17 cellular contexts compared by ENCODE assay signal in genomic region chr7:106430103-106430502, GRCh38.
DNase-seq lines count a peak whose midpoint lies in the region; ATAC-seq and TF ChIP-seq lines count a peak whose summit lies in the region.
"Had no signal": no experiment of that assay in that cellular context is flagged by ENCODE, and none has a peak within 500 bp of the region (broad histone marks: within the 10 kb centered on the region; RNA-seq: fewer than 3 reads in every experiment).

No MANE protein-coding gene starts in this region.

- intact Hi-C loops in natural killer cell (cut with micrococcal nuclease) (no loop called here), psoas muscle (cut with DNase I) (no loop called here)

- peaks cover 13% of the 10 kb centered on the region for H3K9me3 Mint-ChIP-seq in natural killer cell treated with Interleukin-12 subunit alpha and Interleukin-12 subunit beta and Interleukin-15 and Interleukin-18, amount 100 ng/mL, for 72 hours
- H3K9me3 Mint-ChIP-seq in natural killer cell = no peaks in the 10 kb centered on the region
- no peaks in the 10 kb centered on the region for H3K9me3 Mint-ChIP-seq in stimulated activated memory B cell treated with anti-CD40 and anti-IgM and Interleukin-4, amounts not matched to agents 10 μg/mL and 1 μg/mL and 100 μg/mL, for 72 hours
- H3K9me3 Mint-ChIP-seq: HFFc6 had no signal

- peak overlapping the region; percentile 97 for H3K27ac Mint-ChIP-seq in natural killer cell treated with Interleukin-12 subunit alpha and Interleukin-12 subunit beta and Interleukin-15 and Interleukin-18, amount 100 ng/mL, for 72 hours
- no peak overlapping the region for H3K27ac Mint-ChIP-seq in natural killer cell
- H3K27ac Mint-ChIP-seq in stimulated activated memory B cell treated with anti-CD40 and anti-IgM and Interleukin-4, amounts not matched to agents 10 μg/mL and 1 μg/mL and 100 μg/mL, for 72 hours = no peak overlapping the region
- H3K27ac Mint-ChIP-seq: HFFc6 had no signal

- DNase-seq in DMS53 (lab: John Stamatoyannopoulos, UW) = peak; percentile 43
- DNase-seq in DMS53 treated with DMSO at 0.1 percent for 48 hours (lab: John Stamatoyannopoulos, UW; ENCODE audit: unreplicated experiment) = no peak
- no peak for DNase-seq in natural killer cell treated with Interleukin-12 subunit alpha and Interleukin-12 subunit beta and Interleukin-15 and Interleukin-18, amount 100 ng/mL, for 72 hours (ENCODE audit: low spot score)
- no peak for DNase-seq in natural killer cell
- DNase-seq in psoas muscle = no peak
- no peak for DNase-seq in cortex of kidney (lab: John Stamatoyannopoulos, UW)
- DNase-seq: HFFc6, NCI-H1048, NCI-H1436, NCI-H1930, NCI-H524, PC-3 had no signal

- no peaks in the 10 kb centered on the region for H3K36me3 ChIP-seq in psoas muscle (ENCODE audit: insufficient read depth in 1 of 2, low read depth in 1 of 2)

- H3K4me1 ChIP-seq in psoas muscle = peaks cover 28% of the 10 kb centered on the region

- TF ChIP-seq CTCF in natural killer cell (IDR thresholded peaks at IDR 0.05) (no peak), psoas muscle (IDR thresholded peaks at IDR 0.05) (no peak)

- H3K4me1 Mint-ChIP-seq in natural killer cell treated with Interleukin-12 subunit alpha and Interleukin-12 subunit beta and Interleukin-15 and Interleukin-18, amount 100 ng/mL, for 72 hours (ENCODE audit: low read depth in 2 of 2) = peaks cover 47 to 55% of the 10 kb centered on the region in 2 donors
- H3K4me1 Mint-ChIP-seq in natural killer cell = no peaks in the 10 kb centered on the region
- H3K4me1 Mint-ChIP-seq in stimulated activated memory B cell treated with anti-CD40 and anti-IgM and Interleukin-4, amounts not matched to agents 10 μg/mL and 1 μg/mL and 100 μg/mL, for 72 hours = peaks cover 14% of the 10 kb centered on the region

- no peak overlapping the region for H3K4me3 ChIP-seq in psoas muscle

- H3K27me3 Mint-ChIP-seq in natural killer cell treated with Interleukin-12 subunit alpha and Interleukin-12 subunit beta and Interleukin-15 and Interleukin-18, amount 100 ng/mL, for 72 hours = peaks cover 0 to 21% of the 10 kb centered on the region in 2 donors
- H3K27me3 Mint-ChIP-seq in natural killer cell (ENCODE audit: low read depth in 2 of 2) = peaks cover 12 to 18% of the 10 kb centered on the region in 2 donors
- H3K27me3 Mint-ChIP-seq in stimulated activated memory B cell treated with anti-CD40 and anti-IgM and Interleukin-4, amounts not matched to agents 10 μg/mL and 1 μg/mL and 100 μg/mL, for 72 hours = no peaks in the 10 kb centered on the region

- 32 to 44% (median 34%) methylated on average over 4 of the region's 4 CpGs for WGBS in psoas muscle, 3 donors

- peak overlapping the region; percentile 77 for H3K27ac ChIP-seq in psoas muscle
- H3K27ac ChIP-seq: 22Rv1, RWPE1 had no signal

- H3K27me3 ChIP-seq in psoas muscle (ENCODE audit: insufficient read depth in 3 of 3, low read length in 2 of 3) = no peaks in the 10 kb centered on the region

- H3K9me3 ChIP-seq in psoas muscle = no peaks in the 10 kb centered on the region

- ATAC-seq in natural killer cell treated with Interleukin-12 subunit alpha and Interleukin-12 subunit beta and Interleukin-15 and Interleukin-18, amount 100 ng/mL, for 72 hours = no peak
- ATAC-seq in natural killer cell (no peak), psoas muscle (peak in 3 of 4 donors; percentile 17 to 60 (median 28)), HG02938 (IDR thresholded peaks at IDR 0.05; ENCODE audit: unreplicated experiment) (no peak)
- ATAC-seq in stimulated activated memory B cell treated with anti-CD40 and anti-IgM and Interleukin-4, amounts not matched to agents 10 μg/mL and 1 μg/mL and 100 μg/mL, for 72 hours = no peak
- ATAC-seq: PC-3 had no signal

- peaks cover 24% of the 10 kb centered on the region for H3K36me3 Mint-ChIP-seq in natural killer cell treated with Interleukin-12 subunit alpha and Interleukin-12 subunit beta and Interleukin-15 and Interleukin-18, amount 100 ng/mL, for 72 hours
- H3K36me3 Mint-ChIP-seq in natural killer cell = no peaks in the 10 kb centered on the region
- no peaks in the 10 kb centered on the region for H3K36me3 Mint-ChIP-seq in stimulated activated memory B cell treated with anti-CD40 and anti-IgM and Interleukin-4, amounts not matched to agents 10 μg/mL and 1 μg/mL and 100 μg/mL, for 72 hours
- H3K36me3 Mint-ChIP-seq: CD14-positive monocyte had no signal

- H3K4me3 Mint-ChIP-seq in natural killer cell treated with Interleukin-12 subunit alpha and Interleukin-12 subunit beta and Interleukin-15 and Interleukin-18, amount 100 ng/mL, for 72 hours = no peak overlapping the region
- no peak overlapping the region for H3K4me3 Mint-ChIP-seq in natural killer cell
- H3K4me3 Mint-ChIP-seq in stimulated activated memory B cell treated with anti-CD40 and anti-IgM and Interleukin-4, amounts not matched to agents 10 μg/mL and 1 μg/mL and 100 μg/mL, for 72 hours = no peak overlapping the region
- H3K4me3 Mint-ChIP-seq: CD14-positive monocyte, HFFc6 had no signal

Comparison
In these comparisons a context has a peak if more than half of its experiments do, and no peak if none do; other contexts are left out.
1. H3K27ac Mint-ChIP-seq: peak in natural killer cell treated with Interleukin-12 subunit alpha and Interleukin-12 subunit beta and Interleukin-15 and Interleukin-18, amount 100 ng/mL, for 72 hours (2 of 2); none in natural killer cell (0 of 2) and stimulated activated memory B cell treated with anti-CD40 and anti-IgM and Interleukin-4, amounts not matched to agents 10 μg/mL and 1 μg/mL and 100 μg/mL, for 72 hours (single experiment).
2. ATAC-seq: peak in psoas muscle (3 of 4); none in natural killer cell treated with Interleukin-12 subunit alpha and Interleukin-12 subunit beta and Interleukin-15 and Interleukin-18, amount 100 ng/mL, for 72 hours (0 of 2), natural killer cell (0 of 3), HG02938 (single experiment) and stimulated activated memory B cell treated with anti-CD40 and anti-IgM and Interleukin-4, amounts not matched to agents 10 μg/mL and 1 μg/mL and 100 μg/mL, for 72 hours (single experiment).